Comparison of ENCODE assay signal across 26 cellular contexts in genomic region chrX:121987163-121987562, GRCh38.
DNase-seq lines count a peak whose midpoint lies in the region; TF ChIP-seq lines count a peak whose summit lies in the region.
"Had no signal": no experiment of that assay in that cellular context is flagged by ENCODE, and none has a peak within 500 bp of the region (broad histone marks: within the 10 kb centered on the region; RNA-seq: fewer than 3 reads in every experiment).

No MANE protein-coding gene starts in this region.

- no peaks in the 10 kb centered on the region for H3K36me3 ChIP-seq in SK-N-MC (ENCODE audit: insufficient read depth, low read length)
- no peaks in the 10 kb centered on the region for H3K36me3 ChIP-seq in esophagus muscularis mucosa
- H3K36me3 ChIP-seq: stomach, transverse colon had no signal

- intact Hi-C loops in esophagus muscularis mucosa (cut with DNase I), result no loop called here

- H3K9ac ChIP-seq in SK-N-MC (ENCODE audit: insufficient read length), result no peak overlapping the region

- H3K27me3 ChIP-seq in esophagus muscularis mucosa, result no peaks in the 10 kb centered on the region
- H3K27me3 ChIP-seq: stomach, transverse colon had no signal

- no peak for TF ChIP-seq CTCF in fibroblast of mammary gland (conservative IDR thresholded peaks at IDR 0.05; ENCODE audit: control insufficient read depth, insufficient read depth, low read depth, low read length)
- no peak for TF ChIP-seq CTCF in esophagus muscularis mucosa (IDR thresholded peaks at IDR 0.05)

- no peak for TF ChIP-seq EP300 in esophagus muscularis mucosa (IDR thresholded peaks at IDR 0.05)

- TF ChIP-seq POLR2A in esophagus muscularis mucosa (IDR thresholded peaks at IDR 0.05; ENCODE audit: low read depth), result no peak

- no peaks in the 10 kb centered on the region for H3K4me1 ChIP-seq in esophagus muscularis mucosa
- H3K4me1 ChIP-seq: stomach, transverse colon had no signal

- H3K4me3 ChIP-seq in SK-N-MC, result no peak overlapping the region
- no peak overlapping the region for H3K4me3 ChIP-seq in fibroblast of mammary gland (ENCODE audit: control insufficient read depth, low read depth, low read length)
- no peak overlapping the region for H3K4me3 ChIP-seq in esophagus muscularis mucosa
- H3K4me3 ChIP-seq: stomach, transverse colon had no signal

- no peaks in the 10 kb centered on the region for H3K9me3 ChIP-seq in SK-N-MC (ENCODE audit: low read depth, low read length)
- H3K9me3 ChIP-seq in esophagus muscularis mucosa, result no peaks in the 10 kb centered on the region
- H3K9me3 ChIP-seq: stomach, transverse colon had no signal

- DNase-seq in DMS 273 (lab: John Stamatoyannopoulos, UW; ENCODE audit: unreplicated experiment), result peak; percentile 5
- DNase-seq in DMS 273 treated with DMSO at 0.1 percent for 48 hours (lab: John Stamatoyannopoulos, UW), result no peak
- DNase-seq in SK-N-MC (ENCODE audit: low read depth, low spot score), result peak; percentile 42
- DNase-seq in fibroblast of mammary gland (ENCODE audit: low read depth), result peak; percentile 69
- peak; percentile 4 for DNase-seq in smooth muscle cell of the brain vasculature (ENCODE audit: low read depth, low spot score)
- no peak for DNase-seq in stimulated activated CD8-positive, alpha-beta memory T cell treated with anti-CD3 and anti-CD28 coated beads, Interleukin-4, amount 100 ng/mL, for 48 hours
- DNase-seq in esophagus muscularis mucosa (ENCODE audit: extremely low spot score), result no peak
- no peak for DNase-seq in activated CD4-positive, CD25-positive, alpha-beta regulatory T cell treated with anti-CD3 and anti-CD28 coated beads, Interleukin-2, amount 50 U/mL, for 72 hours
- DNase-seq: activated CD4-positive, alpha-beta T cell treated with anti-CD3 and anti-CD28 coated beads for 4 hours; activated naive CD4-positive, alpha-beta T cell; activated T-cell treated with anti-CD3 and anti-CD28 coated beads, Interleukin-2, amount 50 U/mL, for 4 hours; amygdala; central memory CD4-positive, alpha-beta T cell; GF-D8; head of caudate nucleus; Kasumi-1; left colon; naive thymus-derived CD4-positive, alpha-beta T cell; NCI-H187 treated with DMSO at 0.1 percent for 48 hours; NCI-H345; PC-3; retina; stomach; transverse colon had no signal

- H3K27ac ChIP-seq in SK-N-MC (no peak overlapping the region), esophagus muscularis mucosa (replicated peaks in 1 of 4) (no peak overlapping the region)
- H3K27ac ChIP-seq: 22Rv1, C4-2B, stomach, transverse colon had no signal

- 82% methylated on average over 1 of the region's 1 CpG for WGBS in esophagus muscularis mucosa

Comparison
In these comparisons a context has a peak if more than half of its experiments do, and no peak if none do; other contexts are left out.
1. DNase-seq: peak in DMS 273 (single experiment), SK-N-MC (single experiment), fibroblast of mammary gland (single experiment) and smooth muscle cell of the brain vasculature (single experiment); none in DMS 273 treated with DMSO at 0.1 percent for 48 hours (single experiment), stimulated activated CD8-positive, alpha-beta memory T cell treated with anti-CD3 and anti-CD28 coated beads, Interleukin-4, amount 100 ng/mL, for 48 hours (single experiment), esophagus muscularis mucosa (single experiment) and activated CD4-positive, CD25-positive, alpha-beta regulatory T cell treated with anti-CD3 and anti-CD28 coated beads, Interleukin-2, amount 50 U/mL, for 72 hours (single experiment).